ENCODE assay signal across 29 cellular contexts in genomic region chr20:51171141-51171540, GRCh38.
"Had no signal": no experiment of that assay in that cellular context is flagged by ENCODE, and none has a peak within 500 bp of the region (broad histone marks: within the 10 kb centered on the region; RNA-seq: fewer than 3 reads in every experiment).

No MANE protein-coding gene starts in this region.

- FAIRE-seq: colon, frontal cortex, kidney had no signal

- H3K27ac Mint-ChIP-seq: dendritic cell treated with granulocyte-macrophage colony-stimulating factor and Interleukin-4, amounts not matched to agents 40 ng/mL and 50 ng/mL, for 4 days; endodermal cell; immature natural killer cell; nephron progenitor cell; stimulated activated naive B cell treated with anti-CD40 and anti-IgM and Interleukin-4, amounts not matched to agents 10 μg/mL and 1 μg/mL and 100 μg/mL, for 72 hours; stimulated activated naive CD8-positive, alpha-beta T cell treated with anti-CD3 and anti-CD28 coated beads, Interleukin-15, Interleukin-2, amounts not matched to agents 100 ng/mL and 50 ng/mL, for 24 hours had no signal

- H3K9me3 Mint-ChIP-seq: dendritic cell treated with granulocyte-macrophage colony-stimulating factor and Interleukin-4, amounts not matched to agents 40 ng/mL and 50 ng/mL, for 4 days; immature natural killer cell; stimulated activated naive CD8-positive, alpha-beta T cell treated with anti-CD3 and anti-CD28 coated beads, Interleukin-15, Interleukin-2, amounts not matched to agents 100 ng/mL and 50 ng/mL, for 24 hours had no signal

- H3K27me3 ChIP-seq: ovary, tibial nerve, upper lobe of left lung, uterus had no signal

- H3K36me3 ChIP-seq: esophagus squamous epithelium, ovary, sigmoid colon, thoracic aorta, tibial nerve, upper lobe of left lung, uterus had no signal

- H3K4me1 ChIP-seq: esophagus squamous epithelium, psoas muscle, sigmoid colon, tibial nerve, upper lobe of left lung, uterus had no signal

- H3K4me1 Mint-ChIP-seq: immature natural killer cell; naive thymus-derived CD8-positive, alpha-beta T cell; nephron progenitor cell had no signal

- H3K4me3 Mint-ChIP-seq: dendritic cell treated with granulocyte-macrophage colony-stimulating factor and Interleukin-4, amounts not matched to agents 40 ng/mL and 50 ng/mL, for 4 days; endodermal cell; immature natural killer cell; naive thymus-derived CD8-positive, alpha-beta T cell; nephron progenitor cell; stimulated activated naive B cell treated with anti-CD40 and anti-IgM and Interleukin-4, amounts not matched to agents 10 μg/mL and 1 μg/mL and 100 μg/mL, for 72 hours; stimulated activated naive CD8-positive, alpha-beta T cell treated with anti-CD3 and anti-CD28 coated beads, Interleukin-15, Interleukin-2, amounts not matched to agents 100 ng/mL and 50 ng/mL, for 24 hours had no signal

- ATAC-seq: left lobe of liver; naive thymus-derived CD8-positive, alpha-beta T cell; psoas muscle; right cardiac atrium; stimulated activated naive B cell treated with anti-CD40 and anti-IgM and Interleukin-4, amounts not matched to agents 10 μg/mL and 1 μg/mL and 100 μg/mL, for 72 hours had no signal

- H3K36me3 Mint-ChIP-seq: immature natural killer cell; naive thymus-derived CD8-positive, alpha-beta T cell; stimulated activated naive B cell treated with anti-CD40 and anti-IgM and Interleukin-4, amounts not matched to agents 10 μg/mL and 1 μg/mL and 100 μg/mL, for 72 hours had no signal

- H3K4me3 ChIP-seq: esophagus squamous epithelium, lung, ovary, psoas muscle, sigmoid colon, thoracic aorta, tibial nerve, upper lobe of left lung, uterus had no signal

- DNase-seq: effector CD8-positive, alpha-beta T cell; endodermal cell; erythroblast; esophagus squamous epithelium; hypothalamus; immature natural killer cell; kidney; mesenchymal stem cell; midbrain; naive thymus-derived CD8-positive, alpha-beta T cell; nephron progenitor cell; nucleus accumbens; ovary; posterior cingulate gyrus; psoas muscle; right cardiac atrium; sigmoid colon; stimulated activated CD4-positive, alpha-beta T cell treated with anti-CD3 and anti-CD28 coated beads, Interleukin-4, amount 100 ng/mL, for 4 hours; stimulated activated naive B cell treated with anti-CD40 and anti-IgM and Interleukin-4, amounts not matched to agents 10 μg/mL and 1 μg/mL and 100 μg/mL, for 72 hours; upper lobe of left lung; uterus had no signal

- H3K27ac ChIP-seq: esophagus squamous epithelium, ovary, psoas muscle, sigmoid colon, thoracic aorta, tibial nerve, upper lobe of left lung, uterus had no signal
